In the genomic region with DNA sequence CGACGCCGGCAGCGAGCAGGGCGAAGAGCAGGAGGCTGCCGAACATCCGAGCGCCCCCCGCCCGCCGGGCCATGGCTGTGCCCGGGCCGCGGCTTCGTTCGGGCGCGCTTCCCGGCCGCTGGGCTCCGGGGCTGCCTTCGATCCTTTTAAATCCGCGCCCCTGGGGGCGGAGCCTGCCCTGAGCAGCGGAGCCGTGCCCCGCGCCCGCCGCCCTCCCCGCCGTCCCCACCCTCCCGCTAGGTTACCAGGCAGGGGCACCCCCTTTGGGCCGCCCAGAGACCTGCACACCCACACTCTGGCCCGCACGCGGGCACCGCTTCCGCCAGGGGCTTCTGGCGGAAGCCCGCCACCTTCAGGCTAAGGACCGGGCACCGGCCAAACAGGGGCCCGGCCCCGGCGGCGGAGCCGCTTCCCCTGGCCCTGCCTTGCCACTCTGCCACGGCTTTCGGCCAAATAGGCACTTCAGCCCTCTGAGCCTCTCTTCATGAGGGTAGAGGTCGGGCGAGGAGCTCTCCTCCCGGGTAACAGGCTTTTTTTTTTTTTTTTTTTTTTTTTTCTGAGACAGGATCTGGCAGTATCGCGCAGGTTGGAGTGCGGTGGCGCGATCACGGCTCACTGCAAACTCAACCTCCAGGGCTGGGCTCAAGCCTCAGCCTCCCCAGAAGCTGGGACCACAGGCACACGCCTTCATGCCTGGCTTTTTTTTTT, we compare ENCODE assay signal across 1 cellular context.
A peak's percentile ranks its signal among the peaks of the same experiment; 100 is the strongest.
TF ChIP-seq lines count a peak whose summit lies in the region.

A gene with protein sequence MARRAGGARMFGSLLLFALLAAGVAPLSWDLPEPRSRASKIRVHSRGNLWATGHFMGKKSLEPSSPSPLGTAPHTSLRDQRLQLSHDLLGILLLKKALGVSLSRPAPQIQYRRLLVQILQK (minus strand): TSS at position 120 of the 708 bp plus-strand sequence. CDS start 47 bp downstream, at position 73.

TF ChIP-seq in HepG2, 621 proteins besides CTCF, POLR2A, EP300 and RAD21 (continued from another document and continues in another):
- TF ChIP-seq BRCA1 (CRISPR knock-in tag; IDR thresholded peaks at IDR 0.05) (no peak), HIVEP1 (CRISPR knock-in tag; IDR thresholded peaks at IDR 0.05) (no peak), TMF1 (CRISPR knock-in tag; IDR thresholded peaks at IDR 0.05; ENCODE audit: low read depth) (no peak), TAF15 (IDR thresholded peaks at IDR 0.05; ENCODE audit: low read depth, low read length, poor library complexity, severe bottlenecking) (no peak), ZNF629 (CRISPR knock-in tag; conservative IDR thresholded peaks at IDR 0.05) (no peak), ZNF354B (CRISPR knock-in tag; IDR thresholded peaks at IDR 0.05) (no peak), TEAD2 (CRISPR knock-in tag; IDR thresholded peaks at IDR 0.05) (no peak), CCDC6 (CRISPR knock-in tag; IDR thresholded peaks at IDR 0.05) (no peak), ZSCAN22 (CRISPR knock-in tag; IDR thresholded peaks at IDR 0.05) (no peak), ZSCAN20 (CRISPR knock-in tag; IDR thresholded peaks at IDR 0.05; ENCODE audit: borderline replicate concordance) (no peak), BCL6 (CRISPR knock-in tag; IDR thresholded peaks at IDR 0.05) (no peak), RFXAP (CRISPR knock-in tag; IDR thresholded peaks at IDR 0.05; ENCODE audit: borderline replicate concordance) (peak; percentile 77), ZZZ3 (CRISPR knock-in tag; IDR thresholded peaks at IDR 0.05; ENCODE audit: borderline replicate concordance) (no peak), BHLHE40 (IDR thresholded peaks at IDR 0.05; ENCODE audit: low read length) (no peak), NR3C1 (CRISPR knock-in tag; IDR thresholded peaks at IDR 0.05) (no peak), ZNF619 (CRISPR knock-in tag; IDR thresholded peaks at IDR 0.05) (no peak), TSC22D2 (CRISPR knock-in tag; IDR thresholded peaks at IDR 0.05; ENCODE audit: borderline replicate concordance) (no peak), ZNF737 (CRISPR knock-in tag; IDR thresholded peaks at IDR 0.05; ENCODE audit: borderline replicate concordance) (no peak), REXO4 (CRISPR knock-in tag; IDR thresholded peaks at IDR 0.05; ENCODE audit: borderline replicate concordance) (no peak), ZNF282 (IDR thresholded peaks at IDR 0.05; ENCODE audit: partially characterized antibody) (no peak), ONECUT2 (CRISPR knock-in tag; IDR thresholded peaks at IDR 0.05) (no peak), SMYD3 (CRISPR knock-in tag; IDR thresholded peaks at IDR 0.05) (no peak)
- TF ChIP-seq, protein P1, sequence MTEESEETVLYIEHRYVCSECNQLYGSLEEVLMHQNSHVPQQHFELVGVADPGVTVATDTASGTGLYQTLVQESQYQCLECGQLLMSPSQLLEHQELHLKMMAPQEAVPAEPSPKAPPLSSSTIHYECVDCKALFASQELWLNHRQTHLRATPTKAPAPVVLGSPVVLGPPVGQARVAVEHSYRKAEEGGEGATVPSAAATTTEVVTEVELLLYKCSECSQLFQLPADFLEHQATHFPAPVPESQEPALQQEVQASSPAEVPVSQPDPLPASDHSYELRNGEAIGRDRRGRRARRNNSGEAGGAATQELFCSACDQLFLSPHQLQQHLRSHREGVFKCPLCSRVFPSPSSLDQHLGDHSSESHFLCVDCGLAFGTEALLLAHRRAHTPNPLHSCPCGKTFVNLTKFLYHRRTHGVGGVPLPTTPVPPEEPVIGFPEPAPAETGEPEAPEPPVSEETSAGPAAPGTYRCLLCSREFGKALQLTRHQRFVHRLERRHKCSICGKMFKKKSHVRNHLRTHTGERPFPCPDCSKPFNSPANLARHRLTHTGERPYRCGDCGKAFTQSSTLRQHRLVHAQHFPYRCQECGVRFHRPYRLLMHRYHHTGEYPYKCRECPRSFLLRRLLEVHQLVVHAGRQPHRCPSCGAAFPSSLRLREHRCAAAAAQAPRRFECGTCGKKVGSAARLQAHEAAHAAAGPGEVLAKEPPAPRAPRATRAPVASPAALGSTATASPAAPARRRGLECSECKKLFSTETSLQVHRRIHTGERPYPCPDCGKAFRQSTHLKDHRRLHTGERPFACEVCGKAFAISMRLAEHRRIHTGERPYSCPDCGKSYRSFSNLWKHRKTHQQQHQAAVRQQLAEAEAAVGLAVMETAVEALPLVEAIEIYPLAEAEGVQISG (CRISPR knock-in tag; IDR thresholded peaks at IDR 0.05), result peak; percentile 57
- TF ChIP-seq, protein P2, sequence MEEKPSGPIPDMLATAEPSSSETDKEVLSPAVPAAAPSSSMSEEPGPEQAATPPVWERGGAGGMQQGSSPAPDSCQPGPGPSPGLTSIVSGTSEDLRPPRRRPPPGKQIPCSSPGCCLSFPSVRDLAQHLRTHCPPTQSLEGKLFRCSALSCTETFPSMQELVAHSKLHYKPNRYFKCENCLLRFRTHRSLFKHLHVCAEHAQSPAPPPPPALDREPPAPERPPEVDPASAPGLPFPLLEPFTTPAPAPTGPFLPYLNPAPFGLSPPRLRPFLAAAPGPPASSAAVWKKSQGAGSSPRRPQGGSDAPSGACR (CRISPR knock-in tag; IDR thresholded peaks at IDR 0.05), result no peak
- TF ChIP-seq, protein P3, sequence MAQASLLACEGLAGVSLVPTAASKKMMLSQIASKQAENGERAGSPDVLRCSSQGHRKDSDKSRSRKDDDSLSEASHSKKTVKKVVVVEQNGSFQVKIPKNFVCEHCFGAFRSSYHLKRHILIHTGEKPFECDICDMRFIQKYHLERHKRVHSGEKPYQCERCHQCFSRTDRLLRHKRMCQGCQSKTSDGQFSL (CRISPR knock-in tag; IDR thresholded peaks at IDR 0.05), result no peak
- TF ChIP-seq, protein P4, sequence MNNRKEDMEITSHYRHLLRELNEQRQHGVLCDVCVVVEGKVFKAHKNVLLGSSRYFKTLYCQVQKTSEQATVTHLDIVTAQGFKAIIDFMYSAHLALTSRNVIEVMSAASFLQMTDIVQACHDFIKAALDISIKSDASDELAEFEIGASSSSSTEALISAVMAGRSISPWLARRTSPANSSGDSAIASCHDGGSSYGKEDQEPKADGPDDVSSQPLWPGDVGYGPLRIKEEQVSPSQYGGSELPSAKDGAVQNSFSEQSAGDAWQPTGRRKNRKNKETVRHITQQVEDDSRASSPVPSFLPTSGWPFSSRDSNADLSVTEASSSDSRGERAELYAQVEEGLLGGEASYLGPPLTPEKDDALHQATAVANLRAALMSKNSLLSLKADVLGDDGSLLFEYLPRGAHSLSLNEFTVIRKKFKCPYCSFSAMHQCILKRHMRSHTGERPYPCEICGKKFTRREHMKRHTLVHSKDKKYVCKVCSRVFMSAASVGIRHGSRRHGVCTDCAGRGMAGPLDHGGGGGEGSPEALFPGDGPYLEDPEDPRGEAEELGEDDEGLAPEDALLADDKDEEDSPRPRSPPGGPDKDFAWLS (CRISPR knock-in tag; IDR thresholded peaks at IDR 0.05; ENCODE audit: borderline replicate concordance), result no peak
- TF ChIP-seq, protein P5, sequence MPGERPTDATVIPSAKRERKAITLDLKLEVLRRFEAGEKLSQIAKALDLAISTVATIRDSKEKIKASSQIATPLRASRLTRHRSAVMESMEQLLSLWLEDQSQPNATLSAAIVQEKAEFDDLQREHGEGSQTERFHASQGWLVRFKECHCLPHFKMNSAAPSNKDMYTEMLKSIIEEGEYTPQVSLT (CRISPR knock-in tag; IDR thresholded peaks at IDR 0.05; ENCODE audit: borderline replicate concordance, low read depth), result no peak
- TF ChIP-seq, protein P6, sequence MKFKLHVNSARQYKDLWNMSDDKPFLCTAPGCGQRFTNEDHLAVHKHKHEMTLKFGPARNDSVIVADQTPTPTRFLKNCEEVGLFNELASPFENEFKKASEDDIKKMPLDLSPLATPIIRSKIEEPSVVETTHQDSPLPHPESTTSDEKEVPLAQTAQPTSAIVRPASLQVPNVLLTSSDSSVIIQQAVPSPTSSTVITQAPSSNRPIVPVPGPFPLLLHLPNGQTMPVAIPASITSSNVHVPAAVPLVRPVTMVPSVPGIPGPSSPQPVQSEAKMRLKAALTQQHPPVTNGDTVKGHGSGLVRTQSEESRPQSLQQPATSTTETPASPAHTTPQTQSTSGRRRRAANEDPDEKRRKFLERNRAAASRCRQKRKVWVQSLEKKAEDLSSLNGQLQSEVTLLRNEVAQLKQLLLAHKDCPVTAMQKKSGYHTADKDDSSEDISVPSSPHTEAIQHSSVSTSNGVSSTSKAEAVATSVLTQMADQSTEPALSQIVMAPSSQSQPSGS (CRISPR knock-in tag; IDR thresholded peaks at IDR 0.05), result no peak
- TF ChIP-seq, protein P7, sequence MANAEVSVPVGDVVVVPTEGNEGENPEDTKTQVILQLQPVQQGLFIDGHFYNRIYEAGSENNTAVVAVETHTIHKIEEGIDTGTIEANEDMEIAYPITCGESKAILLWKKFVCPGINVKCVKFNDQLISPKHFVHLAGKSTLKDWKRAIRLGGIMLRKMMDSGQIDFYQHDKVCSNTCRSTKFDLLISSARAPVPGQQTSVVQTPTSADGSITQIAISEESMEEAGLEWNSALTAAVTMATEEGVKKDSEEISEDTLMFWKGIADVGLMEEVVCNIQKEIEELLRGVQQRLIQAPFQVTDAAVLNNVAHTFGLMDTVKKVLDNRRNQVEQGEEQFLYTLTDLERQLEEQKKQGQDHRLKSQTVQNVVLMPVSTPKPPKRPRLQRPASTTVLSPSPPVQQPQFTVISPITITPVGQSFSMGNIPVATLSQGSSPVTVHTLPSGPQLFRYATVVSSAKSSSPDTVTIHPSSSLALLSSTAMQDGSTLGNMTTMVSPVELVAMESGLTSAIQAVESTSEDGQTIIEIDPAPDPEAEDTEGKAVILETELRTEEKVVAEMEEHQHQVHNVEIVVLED (CRISPR knock-in tag; IDR thresholded peaks at IDR 0.05; ENCODE audit: borderline replicate concordance), result no peak
- TF ChIP-seq, protein P8, sequence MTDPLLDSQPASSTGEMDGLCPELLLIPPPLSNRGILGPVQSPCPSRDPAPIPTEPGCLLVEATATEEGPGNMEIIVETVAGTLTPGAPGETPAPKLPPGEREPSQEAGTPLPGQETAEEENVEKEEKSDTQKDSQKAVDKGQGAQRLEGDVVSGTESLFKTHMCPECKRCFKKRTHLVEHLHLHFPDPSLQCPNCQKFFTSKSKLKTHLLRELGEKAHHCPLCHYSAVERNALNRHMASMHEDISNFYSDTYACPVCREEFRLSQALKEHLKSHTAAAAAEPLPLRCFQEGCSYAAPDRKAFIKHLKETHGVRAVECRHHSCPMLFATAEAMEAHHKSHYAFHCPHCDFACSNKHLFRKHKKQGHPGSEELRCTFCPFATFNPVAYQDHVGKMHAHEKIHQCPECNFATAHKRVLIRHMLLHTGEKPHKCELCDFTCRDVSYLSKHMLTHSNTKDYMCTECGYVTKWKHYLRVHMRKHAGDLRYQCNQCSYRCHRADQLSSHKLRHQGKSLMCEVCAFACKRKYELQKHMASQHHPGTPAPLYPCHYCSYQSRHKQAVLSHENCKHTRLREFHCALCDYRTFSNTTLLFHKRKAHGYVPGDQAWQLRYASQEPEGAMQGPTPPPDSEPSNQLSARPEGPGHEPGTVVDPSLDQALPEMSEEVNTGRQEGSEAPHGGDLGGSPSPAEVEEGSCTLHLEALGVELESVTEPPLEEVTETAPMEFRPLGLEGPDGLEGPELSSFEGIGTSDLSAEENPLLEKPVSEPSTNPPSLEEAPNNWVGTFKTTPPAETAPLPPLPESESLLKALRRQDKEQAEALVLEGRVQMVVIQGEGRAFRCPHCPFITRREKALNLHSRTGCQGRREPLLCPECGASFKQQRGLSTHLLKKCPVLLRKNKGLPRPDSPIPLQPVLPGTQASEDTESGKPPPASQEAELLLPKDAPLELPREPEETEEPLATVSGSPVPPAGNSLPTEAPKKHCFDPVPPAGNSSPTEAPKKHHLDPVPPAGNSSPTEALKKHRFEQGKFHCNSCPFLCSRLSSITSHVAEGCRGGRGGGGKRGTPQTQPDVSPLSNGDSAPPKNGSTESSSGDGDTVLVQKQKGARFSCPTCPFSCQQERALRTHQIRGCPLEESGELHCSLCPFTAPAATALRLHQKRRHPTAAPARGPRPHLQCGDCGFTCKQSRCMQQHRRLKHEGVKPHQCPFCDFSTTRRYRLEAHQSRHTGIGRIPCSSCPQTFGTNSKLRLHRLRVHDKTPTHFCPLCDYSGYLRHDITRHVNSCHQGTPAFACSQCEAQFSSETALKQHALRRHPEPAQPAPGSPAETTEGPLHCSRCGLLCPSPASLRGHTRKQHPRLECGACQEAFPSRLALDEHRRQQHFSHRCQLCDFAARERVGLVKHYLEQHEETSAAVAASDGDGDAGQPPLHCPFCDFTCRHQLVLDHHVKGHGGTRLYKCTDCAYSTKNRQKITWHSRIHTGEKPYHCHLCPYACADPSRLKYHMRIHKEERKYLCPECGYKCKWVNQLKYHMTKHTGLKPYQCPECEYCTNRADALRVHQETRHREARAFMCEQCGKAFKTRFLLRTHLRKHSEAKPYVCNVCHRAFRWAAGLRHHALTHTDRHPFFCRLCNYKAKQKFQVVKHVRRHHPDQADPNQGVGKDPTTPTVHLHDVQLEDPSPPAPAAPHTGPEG (CRISPR knock-in tag; IDR thresholded peaks at IDR 0.05), result no peak
- TF ChIP-seq, protein P9, sequence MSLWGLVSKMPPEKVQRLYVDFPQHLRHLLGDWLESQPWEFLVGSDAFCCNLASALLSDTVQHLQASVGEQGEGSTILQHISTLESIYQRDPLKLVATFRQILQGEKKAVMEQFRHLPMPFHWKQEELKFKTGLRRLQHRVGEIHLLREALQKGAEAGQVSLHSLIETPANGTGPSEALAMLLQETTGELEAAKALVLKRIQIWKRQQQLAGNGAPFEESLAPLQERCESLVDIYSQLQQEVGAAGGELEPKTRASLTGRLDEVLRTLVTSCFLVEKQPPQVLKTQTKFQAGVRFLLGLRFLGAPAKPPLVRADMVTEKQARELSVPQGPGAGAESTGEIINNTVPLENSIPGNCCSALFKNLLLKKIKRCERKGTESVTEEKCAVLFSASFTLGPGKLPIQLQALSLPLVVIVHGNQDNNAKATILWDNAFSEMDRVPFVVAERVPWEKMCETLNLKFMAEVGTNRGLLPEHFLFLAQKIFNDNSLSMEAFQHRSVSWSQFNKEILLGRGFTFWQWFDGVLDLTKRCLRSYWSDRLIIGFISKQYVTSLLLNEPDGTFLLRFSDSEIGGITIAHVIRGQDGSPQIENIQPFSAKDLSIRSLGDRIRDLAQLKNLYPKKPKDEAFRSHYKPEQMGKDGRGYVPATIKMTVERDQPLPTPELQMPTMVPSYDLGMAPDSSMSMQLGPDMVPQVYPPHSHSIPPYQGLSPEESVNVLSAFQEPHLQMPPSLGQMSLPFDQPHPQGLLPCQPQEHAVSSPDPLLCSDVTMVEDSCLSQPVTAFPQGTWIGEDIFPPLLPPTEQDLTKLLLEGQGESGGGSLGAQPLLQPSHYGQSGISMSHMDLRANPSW (CRISPR knock-in tag; IDR thresholded peaks at IDR 0.05; ENCODE audit: borderline replicate concordance), result no peak
- TF ChIP-seq, protein P10, sequence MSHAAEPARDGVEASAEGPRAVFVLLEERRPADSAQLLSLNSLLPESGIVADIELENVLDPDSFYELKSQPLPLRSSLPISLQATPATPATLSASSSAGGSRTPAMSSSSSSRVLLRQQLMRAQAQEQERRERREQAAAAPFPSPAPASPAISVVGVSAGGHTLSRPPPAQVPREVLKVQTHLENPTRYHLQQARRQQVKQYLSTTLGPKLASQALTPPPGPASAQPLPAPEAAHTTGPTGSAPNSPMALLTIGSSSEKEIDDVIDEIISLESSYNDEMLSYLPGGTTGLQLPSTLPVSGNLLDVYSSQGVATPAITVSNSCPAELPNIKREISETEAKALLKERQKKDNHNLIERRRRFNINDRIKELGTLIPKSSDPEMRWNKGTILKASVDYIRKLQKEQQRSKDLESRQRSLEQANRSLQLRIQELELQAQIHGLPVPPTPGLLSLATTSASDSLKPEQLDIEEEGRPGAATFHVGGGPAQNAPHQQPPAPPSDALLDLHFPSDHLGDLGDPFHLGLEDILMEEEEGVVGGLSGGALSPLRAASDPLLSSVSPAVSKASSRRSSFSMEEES (CRISPR knock-in tag; IDR thresholded peaks at IDR 0.05), result no peak
